30 cellular contexts compared by ENCODE assay signal in genomic region chr9:107635803-107636174, GRCh38.
DNase-seq lines count a peak whose midpoint lies in the region; ATAC-seq, FAIRE-seq and TF ChIP-seq lines count a peak whose summit lies in the region.
"Had no signal": no experiment of that assay in that cellular context is flagged by ENCODE, and none has a peak within 500 bp of the region (broad histone marks: within the 10 kb centered on the region; RNA-seq: fewer than 3 reads in every experiment).

No MANE protein-coding gene starts in this region.

- H2AFZ ChIP-seq in ACC112 (ENCODE audit: low read length, unreplicated experiment), result peak overlapping the region; percentile 11
- no peak overlapping the region for H2AFZ ChIP-seq in hepatocyte
- no peak overlapping the region for H2AFZ ChIP-seq in HepG2 (ENCODE audit: low read length)

- intact Hi-C loops in HepG2 (cut with micrococcal nuclease; ENCODE audit: unreplicated experiment), result no loop called here

- ATAC-seq in GM19023 (IDR thresholded peaks at IDR 0.05; ENCODE audit: unreplicated experiment), result no peak
- no peak for ATAC-seq in HG03439 (IDR thresholded peaks at IDR 0.05; ENCODE audit: unreplicated experiment)
- no peak for ATAC-seq in HepG2
- ATAC-seq: activated CD8-positive, alpha-beta T cell treated with anti-CD3 and anti-CD28 coated beads for 36 hours; foreskin keratinocyte; left ventricle myocardium superior; natural killer cell treated with Interleukin-12 subunit alpha and Interleukin-12 subunit beta and Interleukin-15 and Interleukin-18, amount 100 ng/mL, for 72 hours; T-cell; upper lobe of right lung had no signal

- no peak for TF ChIP-seq POLR2A in HepG2 (IDR thresholded peaks at IDR 0.05; ENCODE audit: insufficient read depth in 1 of 2, low read depth in 2 of 2, low read length in 2 of 2)

- TF ChIP-seq EP300 in HepG2 (IDR thresholded peaks at IDR 0.05; ENCODE audit: low read depth in 2 of 2, low read length in 2 of 2) (no peak), HepG2 (CRISPR knock-in tag; IDR thresholded peaks at IDR 0.05; ENCODE audit: borderline replicate concordance) (no peak)

- H3K27ac Mint-ChIP-seq in nephron, result peak overlapping the region; percentile 14 to 46 (median 16)
- H3K27ac Mint-ChIP-seq: activated CD8-positive, alpha-beta T cell treated with anti-CD3 and anti-CD28 coated beads for 36 hours; activated naive CD8-positive, alpha-beta T cell treated with anti-CD3 and anti-CD28 coated beads, Interleukin-2, amount 10 ng/mL, durations not matched to agents 7 days and 5 days; natural killer cell treated with Interleukin-12 subunit alpha and Interleukin-12 subunit beta and Interleukin-15 and Interleukin-18, amount 100 ng/mL, for 72 hours; T-cell had no signal

- H3K4me2 ChIP-seq in hepatocyte (no peak overlapping the region), HepG2 (ENCODE audit: low read depth, low read length) (no peak overlapping the region)

- no peaks in the 10 kb centered on the region for H3K79me2 ChIP-seq in ACC112 (ENCODE audit: control insufficient read depth, insufficient read depth, low read length, unreplicated experiment)
- no peaks in the 10 kb centered on the region for H3K79me2 ChIP-seq in hepatocyte
- no peaks in the 10 kb centered on the region for H3K79me2 ChIP-seq in HepG2 (ENCODE audit: insufficient read depth, low read length)

- H3K27ac ChIP-seq in ACC112 (ENCODE audit: low read depth, low read length) (no peak overlapping the region; the same call in 1 of the 2 replicates), SJCRH30 (peak overlapping the region; percentile 12; the same call in 1 of the 2 replicates), hepatocyte (no peak overlapping the region), HepG2 (ENCODE audit: extremely low read length, insufficient read depth, low read length) (no peak overlapping the region)
- H3K27ac ChIP-seq: foreskin keratinocyte, upper lobe of right lung had no signal

- no peaks in the 10 kb centered on the region for H3K9me3 Mint-ChIP-seq in nephron
- H3K9me3 Mint-ChIP-seq: activated CD8-positive, alpha-beta T cell treated with anti-CD3 and anti-CD28 coated beads for 36 hours; activated naive CD8-positive, alpha-beta T cell treated with anti-CD3 and anti-CD28 coated beads, Interleukin-2, amount 10 ng/mL, durations not matched to agents 7 days and 5 days; mesothelial cell of epicardium; natural killer cell treated with Interleukin-12 subunit alpha and Interleukin-12 subunit beta and Interleukin-15 and Interleukin-18, amount 100 ng/mL, for 72 hours; T-cell had no signal

- no peaks in the 10 kb centered on the region for H3K9me3 ChIP-seq in SJCRH30 (replicated peaks)
- no peaks in the 10 kb centered on the region for H3K9me3 ChIP-seq in hepatocyte (ENCODE audit: low read depth)
- H3K9me3 ChIP-seq in HepG2 (ENCODE audit: low read length), result no peaks in the 10 kb centered on the region
- H3K9me3 ChIP-seq: upper lobe of right lung had no signal

- H3K4me3 Mint-ChIP-seq in nephron, result peak overlapping the region in 2 of 3 experiments; percentile 1 to 17
- H3K4me3 Mint-ChIP-seq: activated CD8-positive, alpha-beta T cell treated with anti-CD3 and anti-CD28 coated beads for 36 hours; activated naive CD8-positive, alpha-beta T cell treated with anti-CD3 and anti-CD28 coated beads, Interleukin-2, amount 10 ng/mL, durations not matched to agents 7 days and 5 days; mesothelial cell of epicardium; natural killer cell treated with Interleukin-12 subunit alpha and Interleukin-12 subunit beta and Interleukin-15 and Interleukin-18, amount 100 ng/mL, for 72 hours; T-cell had no signal

- no peak for TF ChIP-seq RAD21 in HepG2 (CRISPR knock-in tag; IDR thresholded peaks at IDR 0.05)

- POLR2A ChIA-PET in HepG2 (lab: Yijun Ruan, JAX), result no interaction called here

- H3K9ac ChIP-seq in HepG2 (ENCODE audit: insufficient read depth, low read depth, low read length), result no peak overlapping the region

- WGBS in hepatocyte (ENCODE audit: low lambda C conversion rate, missing lambda C conversion rate), result 89% methylated on average over 6 of the region's 6 CpGs
- WGBS in HepG2 (ENCODE audit: low lambda C conversion rate), result 55% methylated on average over 5 of the region's 6 CpGs

- peaks cover 17% of the 10 kb centered on the region for H3K27me3 Mint-ChIP-seq in nephron (ENCODE audit: low read depth)

- TF ChIP-seq CTCF in nephron (IDR thresholded peaks at IDR 0.05; ENCODE audit: unreplicated experiment in 3 of 3) (no peak), hepatocyte (IDR thresholded peaks at IDR 0.05; ENCODE audit: poor library complexity) (no peak), HepG2 (CRISPR knock-in tag; IDR thresholded peaks at IDR 0.05) (no peak)

- BruUV-seq in HepG2 (replicated peaks; lab: Mats Ljungman, UMichigan), result no TSS peak

- FAIRE-seq in HepG2 (lab: Jason Lieb, UNC), result no peak

- H4K20me1 ChIP-seq in hepatocyte (ENCODE audit: insufficient read depth, poor library complexity, severe bottlenecking) (no peaks in the 10 kb centered on the region), HepG2 (ENCODE audit: insufficient read depth, low read length) (no peaks in the 10 kb centered on the region)

- H3K27me3 ChIP-seq in ACC112 (ENCODE audit: insufficient read depth, low read length) (no peaks in the 10 kb centered on the region), SJCRH30 (no peaks in the 10 kb centered on the region), hepatocyte (no peaks in the 10 kb centered on the region), HepG2 (ENCODE audit: control insufficient read depth in 1 of 2, insufficient read depth in 2 of 2, low read length in 2 of 2) (peaks cover 1 to 32% of the 10 kb centered on the region in 2 experiments; a peak in 3 of 5 replicates)
- H3K27me3 ChIP-seq: foreskin keratinocyte, upper lobe of right lung had no signal

- H3K4me3 ChIP-seq in ACC112 (ENCODE audit: low read depth, low read length), result no peak overlapping the region
- no peak overlapping the region for H3K4me3 ChIP-seq in Jurkat, Clone E6-1 (ENCODE audit: low read length)
- no peak overlapping the region for H3K4me3 ChIP-seq in SJCRH30
- no peak overlapping the region for H3K4me3 ChIP-seq in hepatocyte
- H3K4me3 ChIP-seq in HepG2 (replicated peaks in 1 of 3; ENCODE audit: insufficient read depth in 1 of 3, low read depth in 2 of 3, low read length in 3 of 3), result no peak overlapping the region
- H3K4me3 ChIP-seq: upper lobe of right lung had no signal

- peak; percentile 52 for DNase-seq in Jurkat, Clone E6-1 (ENCODE audit: low read depth, low spot score)
- DNase-seq in SJCRH30, result no peak
- no peak for DNase-seq in hepatocyte (ENCODE audit: low spot score)
- DNase-seq in HepG2 (ENCODE audit: low spot score), result no peak
- DNase-seq: 8988T; activated CD4-positive, alpha-beta T cell treated with anti-CD3 and anti-CD28 coated beads for 1 hour; activated CD8-positive, alpha-beta T cell treated with anti-CD3 and anti-CD28 coated beads for 36 hours; activated effector memory CD4-positive, alpha-beta T cell treated with anti-CD3 and anti-CD28 coated beads, Interleukin-2, amount 50 U/mL, for 16 hours; activated naive CD8-positive, alpha-beta T cell treated with anti-CD3 and anti-CD28 coated beads, Interleukin-2, amount 10 ng/mL, durations not matched to agents 7 days and 5 days; activated T-cell treated with anti-CD3 and anti-CD28 coated beads for 4 hours; COR-L47; DMS79; effector CD8-positive, alpha-beta T cell; erythroblast; foreskin keratinocyte; Karpas-422; left ventricle myocardium superior; NCI-H1105 treated with DMSO at 0.1 percent for 48 hours; NCI-H2081 treated with DMSO at 0.1 percent for 48 hours; posterior cingulate gyrus; SHP77; stimulated activated CD8-positive, alpha-beta memory T cell treated with anti-CD3 and anti-CD28 coated beads, Interleukin-4, amount 100 ng/mL, for 48 hours; T-cell; upper lobe of right lung had no signal

- H3K9me2 ChIP-seq in hepatocyte (replicated peaks; ENCODE audit: insufficient read depth), result no peaks in the 10 kb centered on the region

- peaks cover 71% of the 10 kb centered on the region for H3K4me1 Mint-ChIP-seq in nephron

- in situ Hi-C loops in HepG2 (cut with HindIII; ENCODE audit: extremely low pct_ligation_motif_present, low pct_unique_long_range_greater_than_20kb), result no loop called here

- H3K36me3 Mint-ChIP-seq in nephron (ENCODE audit: low read depth), result no peaks in the 10 kb centered on the region
- H3K36me3 Mint-ChIP-seq: activated naive CD8-positive, alpha-beta T cell treated with anti-CD3 and anti-CD28 coated beads, Interleukin-2, amount 10 ng/mL, durations not matched to agents 7 days and 5 days; mesothelial cell of epicardium; natural killer cell treated with Interleukin-12 subunit alpha and Interleukin-12 subunit beta and Interleukin-15 and Interleukin-18, amount 100 ng/mL, for 72 hours; T-cell had no signal

- H3K36me3 ChIP-seq in ACC112 (ENCODE audit: insufficient read depth, low read length), result no peaks in the 10 kb centered on the region
- H3K36me3 ChIP-seq in SJCRH30, result no peaks in the 10 kb centered on the region
- no peaks in the 10 kb centered on the region for H3K36me3 ChIP-seq in hepatocyte (replicated peaks; ENCODE audit: insufficient read depth, low read depth)
- no peaks in the 10 kb centered on the region for H3K36me3 ChIP-seq in HepG2 (replicated peaks in 1 of 2; ENCODE audit: control insufficient read depth in 1 of 2, insufficient read depth in 2 of 2, low read length in 2 of 2)
- H3K36me3 ChIP-seq: upper lobe of right lung had no signal

- H3K4me1 ChIP-seq in ACC112 (ENCODE audit: control insufficient read depth, insufficient read depth, low read length, unreplicated experiment), result peaks cover 31% of the 10 kb centered on the region
- peaks cover 33% of the 10 kb centered on the region for H3K4me1 ChIP-seq in SJCRH30
- H3K4me1 ChIP-seq in hepatocyte (ENCODE audit: insufficient read depth), result peaks cover 30% of the 10 kb centered on the region
- no peaks in the 10 kb centered on the region for H3K4me1 ChIP-seq in HepG2 (ENCODE audit: insufficient read depth, low read length)
- H3K4me1 ChIP-seq: foreskin keratinocyte had no signal

- CTCF ChIA-PET in HepG2 (lab: Yijun Ruan, JAX; ENCODE audit: low intra/inter-chr PET ratio, low total read pairs), result no interaction called here

TF ChIP-seq in HepG2, 621 proteins besides CTCF, POLR2A, EP300 and RAD21 (continues in another document):
- TF ChIP-seq ZNF713 (CRISPR knock-in tag; IDR thresholded peaks at IDR 0.05) (no peak), ASH2L (IDR thresholded peaks at IDR 0.05; ENCODE audit: insufficient read length, low read depth, low read length) (no peak), ATF7 (IDR thresholded peaks at IDR 0.05) (no peak), ATF7 (CRISPR knock-in tag; IDR thresholded peaks at IDR 0.05) (no peak), CENPX (CRISPR knock-in tag; IDR thresholded peaks at IDR 0.05) (no peak), ZNF124 (CRISPR knock-in tag; IDR thresholded peaks at IDR 0.05) (no peak), NFATC3 (CRISPR knock-in tag; IDR thresholded peaks at IDR 0.05) (no peak), SIX1 (CRISPR knock-in tag; IDR thresholded peaks at IDR 0.05; ENCODE audit: borderline replicate concordance) (no peak), ZNF263 (CRISPR knock-in tag; IDR thresholded peaks at IDR 0.05) (no peak), HMGA1 (CRISPR knock-in tag; conservative IDR thresholded peaks at IDR 0.05) (no peak), PHB2 (IDR thresholded peaks at IDR 0.05; ENCODE audit: partially characterized antibody) (no peak), ARNTL (CRISPR knock-in tag; IDR thresholded peaks at IDR 0.05) (no peak), MEIS2 (CRISPR knock-in tag; IDR thresholded peaks at IDR 0.05) (no peak)
